10 cellular contexts compared by ENCODE assay signal in the genomic region with DNA sequence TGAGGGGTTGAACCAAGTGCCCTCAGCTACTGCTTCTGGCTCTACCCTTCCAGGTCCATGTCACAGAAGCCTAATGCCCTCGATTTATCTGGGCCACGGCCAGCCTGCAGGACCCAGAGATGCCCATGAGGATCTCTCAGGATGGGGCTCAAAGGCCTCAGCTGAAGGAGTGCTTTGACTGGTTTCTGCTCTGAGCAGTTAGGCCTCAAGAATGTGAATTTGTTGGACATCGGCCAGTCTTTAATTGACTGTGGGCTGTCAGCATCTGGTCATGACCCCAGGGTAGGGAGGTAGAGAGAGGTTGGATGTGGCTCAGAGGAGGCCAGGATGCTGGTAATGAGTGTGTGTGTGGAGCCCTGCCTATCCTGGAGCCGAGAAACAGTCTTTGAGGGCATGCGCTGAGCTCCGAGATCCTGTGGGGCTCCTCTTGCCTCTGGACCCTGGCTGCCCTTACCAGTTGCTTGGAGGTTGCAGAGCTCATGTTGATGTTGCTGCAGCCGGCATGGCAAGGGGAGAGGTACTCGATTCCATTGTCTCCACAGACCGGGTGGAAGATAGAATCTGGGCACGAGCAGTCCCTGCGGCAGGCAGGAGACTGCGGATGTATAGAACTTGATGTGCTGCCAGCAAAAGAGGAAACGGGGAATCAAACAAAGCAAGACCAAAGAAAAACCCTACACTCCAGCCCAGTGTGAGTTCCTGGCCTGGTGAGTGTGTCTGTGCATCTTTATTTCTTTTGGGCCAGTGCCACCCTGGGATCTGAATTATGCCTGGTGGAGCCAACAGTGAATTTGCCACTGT. TPM values are rescaled to one million over a fixed set of nuclear protein-coding genes. Genes with fewer than 3 reads are reported as not detected.
DNase-seq lines count a peak whose midpoint lies in the region; ATAC-seq, FAIRE-seq and TF ChIP-seq lines count a peak whose summit lies in the region.
"Had no signal": no experiment of that assay in that cellular context is flagged by ENCODE, and none has a peak within 500 bp of the region (broad histone marks: within the 10 kb centered on the region; RNA-seq: fewer than 3 reads in every experiment).

No MANE protein-coding gene starts in this region.

- FAIRE-seq in HepG2 (lab: Jason Lieb, UNC): no peak

- TF ChIP-seq POLR2A in HepG2 (IDR thresholded peaks at IDR 0.05; ENCODE audit: insufficient read depth in 1 of 2, low read depth in 2 of 2, low read length in 2 of 2): no peak

- no peak overlapping the region for H3K4me3 Mint-ChIP-seq in progenitor cell of endocrine pancreas (ENCODE audit: low read depth)
- H3K4me3 Mint-ChIP-seq: dendritic cell treated with granulocyte-macrophage colony-stimulating factor and Interleukin-4, amounts not matched to agents 40 ng/mL and 50 ng/mL, for 4 days had no signal

- peaks cover 4% of the 10 kb centered on the region for H3K4me1 Mint-ChIP-seq in progenitor cell of endocrine pancreas (ENCODE audit: low read depth)

- no peaks in the 10 kb centered on the region for H3K9me3 Mint-ChIP-seq in progenitor cell of endocrine pancreas (ENCODE audit: low read depth)
- H3K9me3 Mint-ChIP-seq: dendritic cell treated with granulocyte-macrophage colony-stimulating factor and Interleukin-4, amounts not matched to agents 40 ng/mL and 50 ng/mL, for 4 days had no signal

- no peaks in the 10 kb centered on the region for H4K20me1 ChIP-seq in HepG2 (ENCODE audit: insufficient read depth, low read length)

- DNase-seq in HepG2 (ENCODE audit: low spot score) (no peak), brain microvascular endothelial cell (peak; percentile 66), kidney epithelial cell (ENCODE audit: low read depth) (peak; percentile 42), aorta (peak in 1 of 2 donors; percentile 68), progenitor cell of endocrine pancreas (ENCODE audit: low spot score, unreplicated experiment) (no peak), activated gamma-delta T cell treated with Interleukin-2 at 50 U/mL for 16 hours (no peak)
- DNase-seq: retina had no signal

- TF ChIP-seq RAD21 in liver (IDR thresholded peaks at IDR 0.05) (no peak), HepG2 (CRISPR knock-in tag; IDR thresholded peaks at IDR 0.05) (no peak)

- no peak for TF ChIP-seq CTCF in liver (IDR thresholded peaks at IDR 0.05; ENCODE audit: low read depth, low read length, missing input control)
- no peak for TF ChIP-seq CTCF in HepG2 (CRISPR knock-in tag; IDR thresholded peaks at IDR 0.05)
- no peak for TF ChIP-seq CTCF in brain microvascular endothelial cell (IDR thresholded peaks at IDR 0.05; ENCODE audit: low read depth, low read length, missing control alignments)
- no peak for TF ChIP-seq CTCF in kidney epithelial cell (IDR thresholded peaks at IDR 0.05; ENCODE audit: insufficient read depth, low read length, poor library complexity, severe bottlenecking)
- TF ChIP-seq CTCF in progenitor cell of endocrine pancreas (IDR thresholded peaks at IDR 0.05; ENCODE audit: unreplicated experiment): no peak

- H3K79me2 ChIP-seq in HepG2 (ENCODE audit: insufficient read depth, low read length): no peaks in the 10 kb centered on the region

- TF ChIP-seq EP300 in HepG2 (IDR thresholded peaks at IDR 0.05; ENCODE audit: low read depth in 2 of 2, low read length in 2 of 2) (no peak), HepG2 (CRISPR knock-in tag; IDR thresholded peaks at IDR 0.05; ENCODE audit: borderline replicate concordance) (no peak)

- intact Hi-C loops in HepG2 (cut with micrococcal nuclease; ENCODE audit: unreplicated experiment) (no loop called here), aorta (cut with DNase I) (no loop called here)

- no peak overlapping the region for H2AFZ ChIP-seq in HepG2 (ENCODE audit: low read length)

- WGBS in liver: 78% methylated on average over 13 of the region's 13 CpGs
- WGBS in HepG2 (ENCODE audit: low lambda C conversion rate): 52% methylated on average over 10 of the region's 13 CpGs
- WGBS in aorta, 2 donors: 85 to 87% methylated on average over 13 of the region's 13 CpGs

- H3K9ac ChIP-seq in liver (ENCODE audit: low read depth in 1 of 2, low read length in 2 of 2) (no peak overlapping the region), HepG2 (ENCODE audit: insufficient read depth, low read depth, low read length) (no peak overlapping the region)

- H3K36me3 Mint-ChIP-seq in progenitor cell of endocrine pancreas (ENCODE audit: insufficient read depth): peaks cover 10% of the 10 kb centered on the region

- H3K9me3 ChIP-seq in liver (ENCODE audit: control insufficient read depth in 4 of 4, low read length in 3 of 4) (no peaks in the 10 kb centered on the region), HepG2 (ENCODE audit: low read length) (no peaks in the 10 kb centered on the region), aorta (ENCODE audit: control insufficient read depth, low read length) (no peaks in the 10 kb centered on the region)

- in situ Hi-C loops in HepG2 (cut with HindIII; ENCODE audit: extremely low pct_ligation_motif_present, low pct_unique_long_range_greater_than_20kb): no loop called here
- in situ Hi-C loops in brain microvascular endothelial cell (cut with HindIII; ENCODE audit: low pct_ligation_motif_present, low sequenced_read_pairs): no loop called here

- H3K4me1 ChIP-seq in liver (ENCODE audit: control insufficient read depth in 4 of 4, insufficient read depth in 4 of 4, low read length in 3 of 4) (peaks cover 0 to 3% (median 0%) of the 10 kb centered on the region in 4 donors), HepG2 (ENCODE audit: insufficient read depth, low read length) (no peaks in the 10 kb centered on the region), aorta (ENCODE audit: control insufficient read depth in 1 of 2, insufficient read depth in 2 of 2, low read length in 2 of 2) (peaks cover 0 to 5% of the 10 kb centered on the region in 2 donors)

- no TSS peak for BruUV-seq in HepG2 (replicated peaks; lab: Mats Ljungman, UMichigan)

- POLR2A ChIA-PET in HepG2 (lab: Yijun Ruan, JAX): no interaction called here

- no peaks in the 10 kb centered on the region for H3K27me3 Mint-ChIP-seq in progenitor cell of endocrine pancreas

- H3K27ac ChIP-seq in liver (ENCODE audit: low read depth in 1 of 2, low read length in 2 of 2) (no peak overlapping the region), HepG2 (ENCODE audit: extremely low read length, insufficient read depth, low read length) (no peak overlapping the region), brain microvascular endothelial cell (no peak overlapping the region), aorta (ENCODE audit: low read depth in 1 of 2, low read length in 2 of 2) (peak overlapping the region in 1 of 2 donors; percentile 2)

- CTCF ChIA-PET in HepG2 (lab: Yijun Ruan, JAX; ENCODE audit: low intra/inter-chr PET ratio, low total read pairs): no interaction called here

- no peak overlapping the region for H3K27ac Mint-ChIP-seq in progenitor cell of endocrine pancreas
- H3K27ac Mint-ChIP-seq: dendritic cell treated with granulocyte-macrophage colony-stimulating factor and Interleukin-4, amounts not matched to agents 40 ng/mL and 50 ng/mL, for 4 days had no signal

- no peak for ATAC-seq in HepG2
- peak; percentile 39 for ATAC-seq in aorta (ENCODE audit: low FRiP score)
- ATAC-seq in HG02870 (IDR thresholded peaks at IDR 0.05; ENCODE audit: unreplicated experiment): no peak

- no peak overlapping the region for H3K4me2 ChIP-seq in HepG2 (ENCODE audit: low read depth, low read length)

- H3K36me3 ChIP-seq in liver (ENCODE audit: control insufficient read depth in 4 of 4, insufficient read depth in 3 of 4, low read depth in 1 of 4, low read length in 3 of 4) (no peaks in the 10 kb centered on the region), HepG2 (replicated peaks in 1 of 2; ENCODE audit: control insufficient read depth in 1 of 2, insufficient read depth in 2 of 2, low read length in 2 of 2) (no peaks in the 10 kb centered on the region), brain microvascular endothelial cell (replicated peaks) (no peaks in the 10 kb centered on the region), kidney epithelial cell (ENCODE audit: control insufficient read depth, insufficient read depth, low read length) (no peaks in the 10 kb centered on the region), aorta (ENCODE audit: control insufficient read depth in 1 of 2, insufficient read depth in 2 of 2, low read length in 1 of 2) (no peaks in the 10 kb centered on the region)

- H3K4me3 ChIP-seq in liver (ENCODE audit: low read depth in 1 of 3, low read length in 3 of 3): no peak overlapping the region
- no peak overlapping the region for H3K4me3 ChIP-seq in HepG2 (replicated peaks in 1 of 3; ENCODE audit: insufficient read depth in 1 of 3, low read depth in 2 of 3, low read length in 3 of 3)
- peak overlapping the region; percentile 18 for H3K4me3 ChIP-seq in brain microvascular endothelial cell (ENCODE audit: low read depth, low read length)
- H3K4me3 ChIP-seq in kidney epithelial cell (ENCODE audit: low read depth, low read length): no peak overlapping the region
- H3K4me3 ChIP-seq in aorta (ENCODE audit: low read length in 2 of 2): no peak overlapping the region

- H3K27me3 ChIP-seq in liver (ENCODE audit: control insufficient read depth in 4 of 4, insufficient read depth in 4 of 4, low read length in 3 of 4): no peaks in the 10 kb centered on the region
- peaks cover 4 to 40% of the 10 kb centered on the region in 2 experiments; a peak in 3 of 5 replicates for H3K27me3 ChIP-seq in HepG2 (ENCODE audit: control insufficient read depth in 1 of 2, insufficient read depth in 2 of 2, low read length in 2 of 2)
- H3K27me3 ChIP-seq in brain microvascular endothelial cell (replicated peaks): peaks cover 7% of the 10 kb centered on the region
- no peaks in the 10 kb centered on the region for H3K27me3 ChIP-seq in kidney epithelial cell (ENCODE audit: control insufficient read depth, insufficient read depth, low read length)
- H3K27me3 ChIP-seq in aorta (ENCODE audit: control insufficient read depth in 1 of 2, insufficient read depth in 2 of 2, low read length in 1 of 2): no peaks in the 10 kb centered on the region

RNA-seq across cellular contexts. Expression of a gene that starts 49.2 kb away (rescaled TPM):
- total RNA-seq in liver: 1 to 10 TPM in 1 of 2 donors, under 1 TPM in 1; 0.08 to 2.8 TPM
- polyA plus RNA-seq in liver: under 1 TPM; 0.28 TPM
- total RNA-seq in HepG2 (2016; rRNA removed; fragmentation: Illumina TruSeq; extraction: Trizol): 0.17 TPM in 1 of 2 replicates, not detected in the other
- not detected in 2 replicates for total RNA-seq in HepG2 (2016; cell fraction: cytosol; rRNA removed; fragmentation: Illumina TruSeq; extraction: Trizol; ENCODE audit: low read depth)
- total RNA-seq in HepG2 (2016; cell fraction: insoluble cytoplasmic fraction; rRNA removed; fragmentation: Illumina TruSeq; extraction: Trizol): 0.04 TPM in 1 of 2 replicates, not detected in the other
- 0.34 TPM in 1 of 2 replicates, not detected in the other for total RNA-seq in HepG2 (2016; cell fraction: membrane; rRNA removed; fragmentation: Illumina TruSeq; extraction: Trizol)
- 0.44 TPM in 1 of 2 replicates, not detected in the other for total RNA-seq in HepG2 (2016; cell fraction: nucleus; rRNA removed; fragmentation: Illumina TruSeq; extraction: Trizol)
- polyA plus RNA-seq in HepG2 (2011; rRNA removed): 0.16 and 0.29 TPM in 2 replicates
- 0.35 and 0.36 TPM in 2 replicates for polyA plus RNA-seq in HepG2 (2011; cell fraction: cytosol; rRNA removed)
- polyA plus RNA-seq in HepG2 (2011; cell fraction: nucleus; rRNA removed): 0.26 and 0.35 TPM in 2 replicates
- 0.40 and 1.0 TPM in 2 replicates for polyA plus RNA-seq in HepG2 (2012)
- polyA plus RNA-seq in HepG2 (2016; cell fraction: cytosol; fragmentation: Illumina TruSeq; extraction: Trizol; ENCODE audit: low read depth): 0.53 TPM in 1 of 2 replicates, not detected in the other
- 0.39 TPM in 1 of 2 replicates, not detected in the other for polyA plus RNA-seq in HepG2 (2016; cell fraction: insoluble cytoplasmic fraction; fragmentation: Illumina TruSeq; extraction: Trizol; ENCODE audit: low read depth)
- polyA plus RNA-seq in HepG2 (2016; cell fraction: membrane; fragmentation: Illumina TruSeq; extraction: Trizol; ENCODE audit: low read depth): 0.34 TPM in 1 of 2 replicates, not detected in the other
- polyA plus RNA-seq in HepG2 (2016; cell fraction: nucleus; fragmentation: Illumina TruSeq; extraction: Trizol; ENCODE audit: insufficient read depth, low read depth): 0.11 TPM in 1 of 2 replicates, not detected in the other
- 2.0 TPM in 1 of 2 replicates, not detected in the other for polyA minus RNA-seq in HepG2 (2011; rRNA and poly(A)+ RNA removed; ENCODE audit: low replicate concordance)
- polyA minus RNA-seq in HepG2 (2011; cell fraction: cytosol; rRNA and poly(A)+ RNA removed): 0.49 TPM in 1 of 2 replicates, not detected in the other
- not detected in 2 replicates for polyA minus RNA-seq in HepG2 (2011; cell fraction: nucleus; rRNA and poly(A)+ RNA removed)
- total RNA-seq in kidney epithelial cell: 4.1 and 4.4 TPM in 2 replicates
- total RNA-seq in aorta: 10 to 100 TPM in 1 of 2 donors, 1 to 10 TPM in 1; 9.2 to 12.0 TPM
- 1 to 10 TPM in 1 of 2 donors, under 1 TPM in 1; 0.59 to 7.1 TPM for polyA plus RNA-seq in aorta
- total RNA-seq in progenitor cell of endocrine pancreas: 10.5 and 12.9 TPM in 2 replicates

Comparison
In these comparisons a context has a peak if more than half of its experiments do, and no peak if none do; other contexts are left out.
1. DNase-seq: peak in brain microvascular endothelial cell (single experiment) and kidney epithelial cell (single experiment); none in HepG2 (single experiment), progenitor cell of endocrine pancreas (single experiment) and activated gamma-delta T cell treated with Interleukin-2 at 50 U/mL for 16 hours (single experiment).